In genomic region chr12:132427177-132427725, GRCh38 we compare ENCODE assay signal across 16 cellular contexts.
"Had no signal": no experiment of that assay in that cellular context is flagged by ENCODE, and none has a peak within 500 bp of the region (broad histone marks: within the 10 kb centered on the region; RNA-seq: fewer than 3 reads in every experiment).

No MANE protein-coding gene starts in this region.

- DNase-seq: activated B cell treated with CpG ODN at 0.5 μM for 24 hours; activated CD4-positive, alpha-beta T cell treated with anti-CD3 and anti-CD28 coated beads, Interleukin-2, amount 10 ng/mL, durations not matched to agents 24 days and 14 days; activated CD8-positive, alpha-beta memory T cell treated with anti-CD3 and anti-CD28 coated beads for 24 hours; activated naive CD4-positive, alpha-beta T cell treated with Interleukin-2 at 50 U/mL for 16 hours; activated naive CD8-positive, alpha-beta T cell treated with anti-CD3 and anti-CD28 coated beads, Interleukin-2, amount 50 U/mL, for 24 hours; effector CD8-positive, alpha-beta T cell; kidney; left ventricle myocardium superior; retina; thyroid gland had no signal

- H3K4me1 ChIP-seq: ascending aorta had no signal

- H3K27ac Mint-ChIP-seq: activated B cell treated with CpG ODN at 0.5 μM for 24 hours; activated CD4-positive, alpha-beta T cell treated with anti-CD3 and anti-CD28 coated beads, Interleukin-2, amount 10 ng/mL, durations not matched to agents 24 days and 14 days; activated naive CD8-positive, alpha-beta T cell treated with anti-CD3 and anti-CD28 coated beads, Interleukin-2, amount 50 U/mL, for 24 hours had no signal

- H3K4me3 ChIP-seq: ascending aorta, cardiac muscle cell, skin epidermis, thyroid gland had no signal

- H3K4me3 Mint-ChIP-seq: activated B cell treated with CpG ODN at 0.5 μM for 24 hours; activated CD4-positive, alpha-beta T cell treated with anti-CD3 and anti-CD28 coated beads, Interleukin-2, amount 10 ng/mL, durations not matched to agents 24 days and 14 days; activated naive CD8-positive, alpha-beta T cell treated with anti-CD3 and anti-CD28 coated beads, Interleukin-2, amount 50 U/mL, for 24 hours had no signal

- H3K27me3 ChIP-seq: ascending aorta, thyroid gland had no signal

- FAIRE-seq: colon, frontal cortex, kidney, urothelium cell line had no signal

- H3K9me3 Mint-ChIP-seq: activated B cell treated with CpG ODN at 0.5 μM for 24 hours had no signal

- H3K27me3 Mint-ChIP-seq: activated B cell treated with CpG ODN at 0.5 μM for 24 hours had no signal

- H3K9me3 ChIP-seq: ascending aorta, thyroid gland had no signal

- H3K36me3 ChIP-seq: ascending aorta, cardiac muscle cell, thyroid gland had no signal

- H3K27ac ChIP-seq: ascending aorta, cardiac muscle cell, thyroid gland had no signal

- ATAC-seq: activated naive CD8-positive, alpha-beta T cell treated with anti-CD3 and anti-CD28 coated beads, Interleukin-2, amount 50 U/mL, for 24 hours; left ventricle myocardium superior had no signal
